ENCODE assay signal across 39 cellular contexts in genomic region chr2:114020668-114021067, GRCh38.
"Had no signal": no experiment of that assay in that cellular context is flagged by ENCODE, and none has a peak within 500 bp of the region (broad histone marks: within the 10 kb centered on the region; RNA-seq: fewer than 3 reads in every experiment).

No MANE protein-coding gene starts in this region.

- H3K27ac ChIP-seq: adrenal gland, ascending aorta, body of pancreas, brain microvascular endothelial cell, breast epithelium, cardiac muscle cell had no signal

- H3K4me1 Mint-ChIP-seq: activated naive CD4-positive, alpha-beta T cell treated with anti-CD3 and anti-CD28 coated beads, Interleukin-2, amount 10 ng/mL, durations not matched to agents 7 days and 5 days; activated naive CD4-positive, alpha-beta T cell treated with anti-CD3 and anti-CD28 coated beads, Interleukin-2, amount 50 U/mL, for 24 hours; activated naive CD8-positive, alpha-beta T cell treated with anti-CD3 and anti-CD28 coated beads for 36 hours; activated naive CD8-positive, alpha-beta T cell treated with anti-CD3 and anti-CD28 coated beads, Interleukin-2, amount 10 ng/mL, durations not matched to agents 7 days and 5 days; activated naive CD8-positive, alpha-beta T cell treated with anti-CD3 and anti-CD28 coated beads, Interleukin-2, amount 50 U/mL, for 24 hours; activated T-helper 17 cell treated with anti-CD3 and anti-CD28 coated beads, Interleukin-2, amount 50 U/mL, for 72 hours; brain; central memory CD8-positive, alpha-beta T cell had no signal

- H3K27me3 ChIP-seq: adrenal gland, ascending aorta, body of pancreas, brain microvascular endothelial cell, breast epithelium, cardiac muscle cell had no signal

- H3K4me3 Mint-ChIP-seq: activated naive CD4-positive, alpha-beta T cell treated with anti-CD3 and anti-CD28 coated beads for 36 hours; activated naive CD4-positive, alpha-beta T cell treated with anti-CD3 and anti-CD28 coated beads, Interleukin-2, amount 10 ng/mL, durations not matched to agents 7 days and 5 days; activated naive CD4-positive, alpha-beta T cell treated with anti-CD3 and anti-CD28 coated beads, Interleukin-2, amount 50 U/mL, for 24 hours; activated naive CD8-positive, alpha-beta T cell; activated naive CD8-positive, alpha-beta T cell treated with anti-CD3 and anti-CD28 coated beads for 36 hours; activated naive CD8-positive, alpha-beta T cell treated with anti-CD3 and anti-CD28 coated beads, Interleukin-2, amount 10 ng/mL, durations not matched to agents 7 days and 5 days; activated naive CD8-positive, alpha-beta T cell treated with anti-CD3 and anti-CD28 coated beads, Interleukin-2, amount 50 U/mL, for 24 hours; activated T-cell treated with anti-CD3 and anti-CD28 coated beads, Interleukin-2, amount 50 U/mL, for 24 hours; activated T-cell treated with anti-CD3 and anti-CD28 coated beads, Interleukin-2, amount 50 U/mL, for 4 hours; activated T-cell treated with anti-CD3 and anti-CD28 coated beads, Interleukin-2, amount 50 U/mL, for 72 hours; activated T-helper 1 cell treated with anti-CD3 and anti-CD28 coated beads, Interleukin-12 subunit alpha, Interleukin-12 subunit beta, Interleukin-2, Interleukin-4 antibody, amounts not matched to agents 30 ng/mL and 10 ng/mL and 1 ng/mL, durations not matched to agents 14 hours and 24 hours and 36 hours; activated T-helper 17 cell treated with anti-CD3 and anti-CD28 coated beads, Interleukin-2, amount 50 U/mL, for 72 hours; brain; central memory CD8-positive, alpha-beta T cell had no signal

- H3K4me3 ChIP-seq: adrenal gland, ascending aorta, body of pancreas, breast epithelium, cardiac muscle cell had no signal

- H3K9me3 Mint-ChIP-seq: activated naive CD4-positive, alpha-beta T cell treated with anti-CD3 and anti-CD28 coated beads, Interleukin-2, amount 50 U/mL, for 72 hours; central memory CD8-positive, alpha-beta T cell had no signal

- ATAC-seq: activated naive CD4-positive, alpha-beta T cell treated with anti-CD3 and anti-CD28 coated beads, Interleukin-2, amount 50 U/mL, for 72 hours; activated naive CD8-positive, alpha-beta T cell treated with anti-CD3 and anti-CD28 coated beads, Interleukin-2, amount 50 U/mL, for 24 hours; activated T-cell treated with anti-CD3 and anti-CD28 coated beads, Interleukin-2, amount 50 U/mL, for 4 hours; activated T-cell treated with anti-CD3 and anti-CD28 coated beads, Interleukin-2, amount 50 U/mL, for 72 hours; activated T-helper 17 cell treated with anti-CD3 and anti-CD28 coated beads, Interleukin-2, amount 50 U/mL, for 72 hours; body of pancreas had no signal

- H3K36me3 ChIP-seq: adrenal gland, ascending aorta, brain microvascular endothelial cell, breast epithelium, cardiac muscle cell had no signal

- H3K36me3 Mint-ChIP-seq: activated naive CD4-positive, alpha-beta T cell treated with anti-CD3 and anti-CD28 coated beads, Interleukin-2, amount 10 ng/mL, durations not matched to agents 7 days and 5 days; activated naive CD8-positive, alpha-beta T cell; activated naive CD8-positive, alpha-beta T cell treated with anti-CD3 and anti-CD28 coated beads for 36 hours; activated naive CD8-positive, alpha-beta T cell treated with anti-CD3 and anti-CD28 coated beads, Interleukin-2, amount 10 ng/mL, durations not matched to agents 7 days and 5 days; brain had no signal

- FAIRE-seq: bronchial epithelial cell had no signal

- DNase-seq: activated effector memory CD4-positive, alpha-beta T cell treated with anti-CD3 and anti-CD28 coated beads, Interleukin-2, amount 50 U/mL, for 16 hours; activated effector memory CD4-positive, alpha-beta T cell treated with Interleukin-2 at 50 U/mL for 16 hours; activated gamma-delta T cell; activated gamma-delta T cell treated with Interleukin-2 at 50 U/mL for 16 hours; activated naive CD4-positive, alpha-beta T cell; activated naive CD4-positive, alpha-beta T cell treated with anti-CD3 and anti-CD28 coated beads for 36 hours; activated naive CD4-positive, alpha-beta T cell treated with anti-CD3 and anti-CD28 coated beads, Interleukin-2, amount 10 ng/mL, durations not matched to agents 7 days and 5 days; activated naive CD4-positive, alpha-beta T cell treated with anti-CD3 and anti-CD28 coated beads, Interleukin-2, amount 50 U/mL, for 16 hours; activated naive CD4-positive, alpha-beta T cell treated with Interleukin-2 at 50 U/mL for 16 hours; activated naive CD8-positive, alpha-beta T cell treated with anti-CD3 and anti-CD28 coated beads for 36 hours; activated naive CD8-positive, alpha-beta T cell treated with anti-CD3 and anti-CD28 coated beads, Interleukin-2, amount 10 ng/mL, durations not matched to agents 7 days and 5 days; activated naive CD8-positive, alpha-beta T cell treated with anti-CD3 and anti-CD28 coated beads, Interleukin-2, amount 50 U/mL, for 24 hours; activated T-cell treated with anti-CD3 and anti-CD28 coated beads, Interleukin-2, amount 50 U/mL, for 1 hour; activated T-cell treated with anti-CD3 and anti-CD28 coated beads, Interleukin-2, amount 50 U/mL, for 24 hours; activated T-cell treated with anti-CD3 and anti-CD28 coated beads, Interleukin-2, amount 50 U/mL, for 4 hours; activated T-cell treated with anti-CD3 and anti-CD28 coated beads, Interleukin-2, amount 50 U/mL, for 48 hours; activated T-cell treated with anti-CD3 and anti-CD28 coated beads, Interleukin-2, amount 50 U/mL, for 72 hours; adrenal gland; amniotic stem cell; amygdala; anterior cingulate cortex; aorta; body of pancreas; brain microvascular endothelial cell; caudate nucleus; central memory CD4-positive, alpha-beta T cell; cerebellar nuclear complex had no signal

- H3K27ac Mint-ChIP-seq: activated naive CD4-positive, alpha-beta T cell treated with anti-CD3 and anti-CD28 coated beads for 36 hours; activated naive CD4-positive, alpha-beta T cell treated with anti-CD3 and anti-CD28 coated beads, Interleukin-2, amount 10 ng/mL, durations not matched to agents 7 days and 5 days; activated naive CD4-positive, alpha-beta T cell treated with anti-CD3 and anti-CD28 coated beads, Interleukin-2, amount 50 U/mL, for 24 hours; activated naive CD4-positive, alpha-beta T cell treated with anti-CD3 and anti-CD28 coated beads, Interleukin-2, amount 50 U/mL, for 72 hours; activated naive CD8-positive, alpha-beta T cell; activated naive CD8-positive, alpha-beta T cell treated with anti-CD3 and anti-CD28 coated beads for 36 hours; activated naive CD8-positive, alpha-beta T cell treated with anti-CD3 and anti-CD28 coated beads, Interleukin-2, amount 10 ng/mL, durations not matched to agents 7 days and 5 days; activated naive CD8-positive, alpha-beta T cell treated with anti-CD3 and anti-CD28 coated beads, Interleukin-2, amount 50 U/mL, for 24 hours; activated T-cell treated with anti-CD3 and anti-CD28 coated beads, Interleukin-2, amount 50 U/mL, for 24 hours; activated T-cell treated with anti-CD3 and anti-CD28 coated beads, Interleukin-2, amount 50 U/mL, for 72 hours; activated T-helper 1 cell treated with anti-CD3 and anti-CD28 coated beads, Interleukin-12 subunit alpha, Interleukin-12 subunit beta, Interleukin-2, Interleukin-4 antibody, amounts not matched to agents 30 ng/mL and 10 ng/mL and 1 ng/mL, durations not matched to agents 14 hours and 24 hours and 36 hours; activated T-helper 17 cell treated with anti-CD3 and anti-CD28 coated beads, Interleukin-2, amount 50 U/mL, for 72 hours; activated T-helper 2 cell treated with anti-CD3 and anti-CD28 coated beads, Interferon-gamma antibody, Interleukin-2, Interleukin-4, amounts not matched to agents 10 μg/mL and 5 μg/mL and 100 μg/mL, durations not matched to agents 14 hours and 24 hours and 36 hours; brain had no signal

- H3K9me3 ChIP-seq: adrenal gland, ascending aorta, body of pancreas, breast epithelium had no signal

- H3K4me1 ChIP-seq: adrenal gland, ascending aorta, body of pancreas, breast epithelium had no signal
